Comparison of ENCODE assay signal across 12 cellular contexts in the genomic region with DNA sequence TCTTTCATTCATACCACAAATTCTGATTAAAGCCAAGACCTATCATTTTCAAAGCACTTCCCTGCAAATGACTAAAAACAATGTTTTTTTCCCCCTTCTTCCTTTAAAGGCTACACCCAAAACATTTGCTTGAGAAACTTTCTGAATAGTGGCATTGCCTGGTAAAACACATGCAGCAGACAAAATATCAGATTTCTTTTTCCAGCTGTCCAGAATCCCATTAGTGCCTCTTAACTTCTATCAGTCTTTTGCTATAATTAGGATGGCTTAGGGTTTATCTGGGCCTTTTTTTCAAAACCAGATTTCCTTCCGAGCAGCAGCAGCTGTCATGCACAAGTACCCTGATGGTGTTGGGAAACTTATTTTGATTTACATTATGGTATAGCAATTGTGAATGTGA. TPM values are rescaled to one million over a fixed set of nuclear protein-coding genes. Genes with fewer than 3 reads are reported as not detected.
DNase-seq lines count a peak whose midpoint lies in the region; ATAC-seq and TF ChIP-seq lines count a peak whose summit lies in the region.
"Had no signal": no experiment of that assay in that cellular context is flagged by ENCODE, and none has a peak within 500 bp of the region (broad histone marks: within the 10 kb centered on the region; RNA-seq: fewer than 3 reads in every experiment).

No MANE protein-coding gene starts in this region.

- H3K27me3 ChIP-seq in right atrium auricular region = no peaks in the 10 kb centered on the region

- H3K4me1 Mint-ChIP-seq in stimulated activated naive CD8-positive, alpha-beta T cell treated with anti-CD3 and anti-CD28 coated beads, Interleukin-15, Interleukin-2, amounts not matched to agents 100 ng/mL and 50 ng/mL, for 24 hours (ENCODE audit: low read depth) = peaks cover 20% of the 10 kb centered on the region
- H3K4me1 Mint-ChIP-seq in Calu3 (ENCODE audit: low read depth, unreplicated experiment) = peaks cover under 1% of the 10 kb centered on the region

- CTCF ChIA-PET in Calu3 (lab: Charles Lee) = no interaction called here

- H3K27me3 Mint-ChIP-seq in stimulated activated naive CD8-positive, alpha-beta T cell treated with anti-CD3 and anti-CD28 coated beads, Interleukin-15, Interleukin-2, amounts not matched to agents 100 ng/mL and 50 ng/mL, for 24 hours = peaks cover 4% of the 10 kb centered on the region
- H3K27me3 Mint-ChIP-seq in Calu3 (ENCODE audit: unreplicated experiment) = no peaks in the 10 kb centered on the region
- H3K27me3 Mint-ChIP-seq: activated naive CD8-positive, alpha-beta T cell; CD4-positive, alpha-beta T cell had no signal

- peak overlapping the region; percentile 4 for H3K27ac Mint-ChIP-seq in stimulated activated naive CD8-positive, alpha-beta T cell treated with anti-CD3 and anti-CD28 coated beads, Interleukin-15, Interleukin-2, amounts not matched to agents 100 ng/mL and 50 ng/mL, for 24 hours
- H3K27ac Mint-ChIP-seq in Calu3 (ENCODE audit: unreplicated experiment) = no peak overlapping the region
- H3K27ac Mint-ChIP-seq: activated naive CD8-positive, alpha-beta T cell; CD4-positive, alpha-beta T cell had no signal

- no TSS peak for BruUV-seq in Calu3 (replicated peaks; lab: Mats Ljungman, UMichigan)

- no peaks in the 10 kb centered on the region for H3K36me3 Mint-ChIP-seq in stimulated activated naive CD8-positive, alpha-beta T cell treated with anti-CD3 and anti-CD28 coated beads, Interleukin-15, Interleukin-2, amounts not matched to agents 100 ng/mL and 50 ng/mL, for 24 hours (ENCODE audit: low read depth)
- no peaks in the 10 kb centered on the region for H3K36me3 Mint-ChIP-seq in Calu3 (ENCODE audit: insufficient read depth, unreplicated experiment)
- H3K36me3 Mint-ChIP-seq: activated naive CD8-positive, alpha-beta T cell had no signal

- peaks cover 0 to 26% of the 10 kb centered on the region in 2 donors for H3K4me1 ChIP-seq in right atrium auricular region
- H3K4me1 ChIP-seq: gastroesophageal sphincter had no signal

- H3K4me3 Mint-ChIP-seq in stimulated activated naive CD8-positive, alpha-beta T cell treated with anti-CD3 and anti-CD28 coated beads, Interleukin-15, Interleukin-2, amounts not matched to agents 100 ng/mL and 50 ng/mL, for 24 hours = peak overlapping the region; percentile 69
- H3K4me3 Mint-ChIP-seq in Calu3 (ENCODE audit: low read depth, unreplicated experiment) = no peak overlapping the region
- H3K4me3 Mint-ChIP-seq: CD4-positive, alpha-beta T cell had no signal

- no peak overlapping the region for H3K9ac ChIP-seq in SK-N-MC (ENCODE audit: insufficient read length)

- peak overlapping the region; percentile 38; the same call in 1 of the 2 replicates for H3K4me3 ChIP-seq in SK-N-MC
- no peak overlapping the region for H3K4me3 ChIP-seq in right atrium auricular region
- H3K4me3 ChIP-seq: gastroesophageal sphincter had no signal

- TF ChIP-seq CTCF in right atrium auricular region (IDR thresholded peaks at IDR 0.05) (no peak), Calu3 (IDR thresholded peaks at IDR 0.05; ENCODE audit: unreplicated experiment) (no peak)

- ATAC-seq in stimulated activated naive CD8-positive, alpha-beta T cell treated with anti-CD3 and anti-CD28 coated beads, Interleukin-15, Interleukin-2, amounts not matched to agents 100 U/mL and 50 U/mL, for 24 hours = no peak
- no peak for ATAC-seq in GM18907 (IDR thresholded peaks at IDR 0.05; ENCODE audit: unreplicated experiment)
- ATAC-seq: gastroesophageal sphincter had no signal

- H3K9me3 ChIP-seq in SK-N-MC (ENCODE audit: low read depth, low read length) (no peaks in the 10 kb centered on the region), right atrium auricular region (no peaks in the 10 kb centered on the region)
- H3K9me3 ChIP-seq: gastroesophageal sphincter had no signal

- intact Hi-C loops in Calu3 (cut with micrococcal nuclease; ENCODE audit: unreplicated experiment) = no loop called here

- H3K27ac ChIP-seq in SK-N-MC = no peak overlapping the region; the same call in 1 of the 2 replicates
- H3K27ac ChIP-seq in right atrium auricular region = peak overlapping the region; percentile 64 to 82
- H3K27ac ChIP-seq: gastroesophageal sphincter had no signal

- H3K36me3 ChIP-seq in SK-N-MC (ENCODE audit: insufficient read depth, low read length) (no peaks in the 10 kb centered on the region), right atrium auricular region (no peaks in the 10 kb centered on the region)
- H3K36me3 ChIP-seq: gastroesophageal sphincter had no signal

- no peak for DNase-seq in stimulated activated naive CD8-positive, alpha-beta T cell treated with anti-CD3 and anti-CD28 coated beads, Interleukin-15, Interleukin-2, amounts not matched to agents 100 U/mL and 50 U/mL, for 24 hours
- DNase-seq in SK-N-MC (ENCODE audit: low read depth, low spot score) = no peak
- no peak for DNase-seq in right atrium auricular region (ENCODE audit: low spot score)
- no peak for DNase-seq in central memory CD4-positive, alpha-beta T cell
- no peak for DNase-seq in Calu3
- DNase-seq in T-helper 2 cell = no peak
- DNase-seq: CD4-positive, alpha-beta T cell; NCI-H510A had no signal

- H3K9me3 Mint-ChIP-seq in stimulated activated naive CD8-positive, alpha-beta T cell treated with anti-CD3 and anti-CD28 coated beads, Interleukin-15, Interleukin-2, amounts not matched to agents 100 ng/mL and 50 ng/mL, for 24 hours = no peaks in the 10 kb centered on the region
- no peaks in the 10 kb centered on the region for H3K9me3 Mint-ChIP-seq in Calu3 (ENCODE audit: low read depth, unreplicated experiment)
- H3K9me3 Mint-ChIP-seq: CD4-positive, alpha-beta T cell had no signal

RNA-seq across cellular contexts. Expression of gene ALPK2, which starts 50.6 kb away (rescaled TPM):
- total RNA-seq in right atrium auricular region (100 to 1,000 TPM; 160 to 166 TPM), Calu3 (2022) (not detected in 2 replicates)

Comparison
In these comparisons a context has a peak if more than half of its experiments do, and no peak if none do; other contexts are left out.
1. RNA of gene ALPK2, which starts 50.6 kb away (total RNA-seq): 160 to 166 TPM in right atrium auricular region; not detected in Calu3; every median in the first group is over 100 times any median in the second.